In the genomic region with DNA sequence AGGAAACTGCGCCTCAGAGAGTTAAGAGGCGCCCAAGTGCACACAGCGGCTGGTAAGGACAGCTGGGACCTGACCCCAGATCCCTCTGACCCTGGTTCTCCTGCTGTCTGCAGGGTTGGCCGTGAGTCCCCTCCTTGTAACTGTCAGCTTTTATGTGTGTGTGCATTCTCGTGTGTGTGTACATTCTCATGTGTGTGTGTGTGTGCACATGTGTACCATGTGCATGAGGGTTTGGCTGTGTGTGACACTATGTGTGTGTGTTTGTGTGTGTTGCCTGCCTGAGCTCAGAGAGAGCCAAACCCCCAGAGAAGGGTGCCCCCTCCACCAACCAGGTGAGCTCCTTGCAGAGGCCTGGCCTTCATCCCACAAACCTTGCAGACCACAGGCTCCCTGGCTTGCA, we compare ENCODE assay signal across 2 cellular contexts.
TF ChIP-seq lines count a peak whose summit lies in the region.

No MANE protein-coding gene starts in this region.

TF ChIP-seq in IMR-90, 13 proteins besides CTCF, POLR2A, EP300 and RAD21:
- TF ChIP-seq FOS (IDR thresholded peaks at IDR 0.05; ENCODE audit: low read depth, low read length): no peak
- TF ChIP-seq CHD1 (IDR thresholded peaks at IDR 0.05; ENCODE audit: low read depth, low read length): no peak
- TF ChIP-seq SMC3 (IDR thresholded peaks at IDR 0.05; ENCODE audit: low read depth, low read length): no peak
- no peak for TF ChIP-seq USF2 (IDR thresholded peaks at IDR 0.05; ENCODE audit: low read depth, low read length)
- no peak for TF ChIP-seq MAFK (IDR thresholded peaks at IDR 0.05; ENCODE audit: low read depth, low read length)
- no peak for TF ChIP-seq RFX5 (IDR thresholded peaks at IDR 0.05; ENCODE audit: low read depth, low read length)
- TF ChIP-seq MXI1 (IDR thresholded peaks at IDR 0.05; ENCODE audit: borderline replicate concordance, low read depth, low read length): no peak
- TF ChIP-seq NFE2L2 (IDR thresholded peaks at IDR 0.05; ENCODE audit: low read depth, low read length): no peak
- no peak for TF ChIP-seq BHLHE40 (IDR thresholded peaks at IDR 0.05; ENCODE audit: low read depth, low read length)
- TF ChIP-seq ELK1 (IDR thresholded peaks at IDR 0.05; ENCODE audit: borderline replicate concordance, low read depth, low read length): no peak
- TF ChIP-seq RCOR1 (IDR thresholded peaks at IDR 0.05; ENCODE audit: insufficient replicate concordance, low read length): no peak
- no peak for TF ChIP-seq CEBPB (IDR thresholded peaks at IDR 0.05; ENCODE audit: low read depth, low read length)
- no peak for TF ChIP-seq MAZ (IDR thresholded peaks at IDR 0.05; ENCODE audit: borderline replicate concordance, low read depth, low read length)

TF ChIP-seq in neural cell, 6 proteins besides CTCF, POLR2A, EP300 and RAD21:
- TF ChIP-seq SMC3 (conservative IDR thresholded peaks at IDR 0.05; ENCODE audit: poor library complexity) (no peak), TAF1 (IDR thresholded peaks at IDR 0.05; ENCODE audit: low read depth) (no peak), POLR2AphosphoS5 (IDR thresholded peaks at IDR 0.05) (no peak), MXI1 (conservative IDR thresholded peaks at IDR 0.05; ENCODE audit: poor library complexity, severe bottlenecking) (no peak), EZH2 (IDR thresholded peaks at IDR 0.05; ENCODE audit: borderline replicate concordance, insufficient read depth, low read length, poor library complexity, severe bottlenecking) (no peak), REST (IDR thresholded peaks at IDR 0.05; ENCODE audit: borderline replicate concordance) (no peak)
